Comparison of ENCODE assay signal across 14 cellular contexts in genomic region chr5:95723632-95724369, GRCh38. TPM values are rescaled to one million over a fixed set of nuclear protein-coding genes. Genes with fewer than 3 reads are reported as not detected.
DNase-seq lines count a peak whose midpoint lies in the region; ATAC-seq and TF ChIP-seq lines count a peak whose summit lies in the region.
"Had no signal": no experiment of that assay in that cellular context is flagged by ENCODE, and none has a peak within 500 bp of the region (broad histone marks: within the 10 kb centered on the region; RNA-seq: fewer than 3 reads in every experiment).

No MANE protein-coding gene starts in this region.

- no peak overlapping the region for H3K27ac Mint-ChIP-seq in WTC11

- peaks cover 36% of the 10 kb centered on the region for H3K4me1 ChIP-seq in BE2C

- ATAC-seq in WTC11 = peak; percentile 90
- ATAC-seq in HG02852 (IDR thresholded peaks at IDR 0.05; ENCODE audit: unreplicated experiment) = no peak

- no peaks in the 10 kb centered on the region for H3K9me3 ChIP-seq in BE2C
- H3K9me3 ChIP-seq: Peyer's patch had no signal

- H3K4me1 Mint-ChIP-seq in WTC11 = peaks cover 41% of the 10 kb centered on the region

- no peak overlapping the region for H3K4me3 Mint-ChIP-seq in WTC11
- H3K4me3 Mint-ChIP-seq: IgD-negative memory B cell had no signal

- H3K9me3 Mint-ChIP-seq in WTC11 = no peaks in the 10 kb centered on the region
- H3K9me3 Mint-ChIP-seq: brain, IgD-negative memory B cell had no signal

- DNase-seq in BE2C (peak; percentile 79), HUDEP-2 (lab: John Stamatoyannopoulos, UW; ENCODE audit: unreplicated experiment in 76 of 76) (peak in 66 of 76 experiments; percentile 11 to 67 (median 38)), WTC11 (ENCODE audit: low spot score) (no peak), islet precursor cell (peak; percentile 88), NCI-H2107 (lab: John Stamatoyannopoulos, UW) (no peak)
- DNase-seq in activated CD8-positive, alpha-beta memory T cell treated with anti-CD3 and anti-CD28 coated beads, Interleukin-2, amount 50 U/mL, for 48 hours = no peak
- no peak for DNase-seq in activated CD4-positive, alpha-beta T cell treated with anti-CD3 and anti-CD28 coated beads, Interleukin-2, amount 50 U/mL, for 48 hours
- DNase-seq: Peyer's patch, trophoblast cell had no signal

- H3K4me3 ChIP-seq in BE2C (ENCODE audit: low read depth, low read length) = no peak overlapping the region
- H3K4me3 ChIP-seq: Peyer's patch had no signal

- POLR2A ChIA-PET in WTC11 (lab: Charles Lee) = no interaction called here

- no peaks in the 10 kb centered on the region for H3K36me3 Mint-ChIP-seq in WTC11
- H3K36me3 Mint-ChIP-seq: brain, IgD-negative memory B cell had no signal

- no peaks in the 10 kb centered on the region for H3K36me3 ChIP-seq in BE2C
- H3K36me3 ChIP-seq: Peyer's patch had no signal

- H3K27me3 ChIP-seq in BE2C = no peaks in the 10 kb centered on the region
- H3K27me3 ChIP-seq: Peyer's patch had no signal

- CTCF ChIA-PET in WTC11 (lab: Charles Lee) = interaction anchor here (1.2 kb wide), 1 partner anchor 77 kb away, joined by 8 read pairs; the partner anchor contains the start of gene RFESD

- TF ChIP-seq CTCF in BE2C (IDR thresholded peaks at IDR 0.05; ENCODE audit: low read depth, low read length) (no peak), WTC11 (IDR thresholded peaks at IDR 0.05) (no peak)

- H3K27me3 Mint-ChIP-seq in WTC11 (ENCODE audit: low read depth) = peaks cover 13% of the 10 kb centered on the region
- H3K27me3 Mint-ChIP-seq: brain, IgD-negative memory B cell had no signal

TF ChIP-seq in WTC11, 78 proteins besides CTCF, POLR2A, EP300 and RAD21:
- no peak for TF ChIP-seq ZNF317 (CRISPR knock-in tag; IDR thresholded peaks at IDR 0.05; ENCODE audit: borderline replicate concordance, low read depth)
- no peak for TF ChIP-seq ZNF396 (CRISPR knock-in tag; IDR thresholded peaks at IDR 0.05; ENCODE audit: borderline replicate concordance)
- TF ChIP-seq TP53 (CRISPR knock-in tag; IDR thresholded peaks at IDR 0.05) = no peak
- no peak for TF ChIP-seq ZNF121 (CRISPR knock-in tag; IDR thresholded peaks at IDR 0.05)
- no peak for TF ChIP-seq ELF4 (CRISPR knock-in tag; IDR thresholded peaks at IDR 0.05; ENCODE audit: low read depth)
- TF ChIP-seq ETV6 (CRISPR knock-in tag; IDR thresholded peaks at IDR 0.05) = no peak
- no peak for TF ChIP-seq ZNF138 (CRISPR knock-in tag; conservative IDR thresholded peaks at IDR 0.05)
- TF ChIP-seq FOXJ3 (CRISPR knock-in tag; IDR thresholded peaks at IDR 0.05; ENCODE audit: borderline replicate concordance) = no peak
- no peak for TF ChIP-seq NR3C1 (CRISPR knock-in tag; conservative IDR thresholded peaks at IDR 0.05; ENCODE audit: low read depth)
- TF ChIP-seq, protein P1, sequence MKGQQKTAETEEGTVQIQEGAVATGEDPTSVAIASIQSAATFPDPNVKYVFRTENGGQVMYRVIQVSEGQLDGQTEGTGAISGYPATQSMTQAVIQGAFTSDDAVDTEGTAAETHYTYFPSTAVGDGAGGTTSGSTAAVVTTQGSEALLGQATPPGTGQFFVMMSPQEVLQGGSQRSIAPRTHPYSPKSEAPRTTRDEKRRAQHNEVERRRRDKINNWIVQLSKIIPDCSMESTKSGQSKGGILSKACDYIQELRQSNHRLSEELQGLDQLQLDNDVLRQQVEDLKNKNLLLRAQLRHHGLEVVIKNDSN (CRISPR knock-in tag; IDR thresholded peaks at IDR 0.05) = no peak
- TF ChIP-seq, protein P2, sequence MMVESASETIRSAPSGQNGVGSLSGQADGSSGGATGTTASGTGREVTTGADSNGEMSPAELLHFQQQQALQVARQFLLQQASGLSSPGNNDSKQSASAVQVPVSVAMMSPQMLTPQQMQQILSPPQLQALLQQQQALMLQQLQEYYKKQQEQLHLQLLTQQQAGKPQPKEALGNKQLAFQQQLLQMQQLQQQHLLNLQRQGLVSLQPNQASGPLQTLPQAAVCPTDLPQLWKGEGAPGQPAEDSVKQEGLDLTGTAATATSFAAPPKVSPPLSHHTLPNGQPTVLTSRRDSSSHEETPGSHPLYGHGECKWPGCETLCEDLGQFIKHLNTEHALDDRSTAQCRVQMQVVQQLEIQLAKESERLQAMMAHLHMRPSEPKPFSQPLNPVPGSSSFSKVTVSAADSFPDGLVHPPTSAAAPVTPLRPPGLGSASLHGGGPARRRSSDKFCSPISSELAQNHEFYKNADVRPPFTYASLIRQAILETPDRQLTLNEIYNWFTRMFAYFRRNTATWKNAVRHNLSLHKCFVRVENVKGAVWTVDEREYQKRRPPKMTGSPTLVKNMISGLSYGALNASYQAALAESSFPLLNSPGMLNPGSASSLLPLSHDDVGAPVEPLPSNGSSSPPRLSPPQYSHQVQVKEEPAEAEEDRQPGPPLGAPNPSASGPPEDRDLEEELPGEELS (CRISPR knock-in tag; IDR thresholded peaks at IDR 0.05) = no peak
- no peak for TF ChIP-seq SMAD4 (CRISPR knock-in tag; IDR thresholded peaks at IDR 0.05)
- TF ChIP-seq ZBTB21 (CRISPR knock-in tag; IDR thresholded peaks at IDR 0.05; ENCODE audit: borderline replicate concordance) = no peak
- TF ChIP-seq, protein P3, sequence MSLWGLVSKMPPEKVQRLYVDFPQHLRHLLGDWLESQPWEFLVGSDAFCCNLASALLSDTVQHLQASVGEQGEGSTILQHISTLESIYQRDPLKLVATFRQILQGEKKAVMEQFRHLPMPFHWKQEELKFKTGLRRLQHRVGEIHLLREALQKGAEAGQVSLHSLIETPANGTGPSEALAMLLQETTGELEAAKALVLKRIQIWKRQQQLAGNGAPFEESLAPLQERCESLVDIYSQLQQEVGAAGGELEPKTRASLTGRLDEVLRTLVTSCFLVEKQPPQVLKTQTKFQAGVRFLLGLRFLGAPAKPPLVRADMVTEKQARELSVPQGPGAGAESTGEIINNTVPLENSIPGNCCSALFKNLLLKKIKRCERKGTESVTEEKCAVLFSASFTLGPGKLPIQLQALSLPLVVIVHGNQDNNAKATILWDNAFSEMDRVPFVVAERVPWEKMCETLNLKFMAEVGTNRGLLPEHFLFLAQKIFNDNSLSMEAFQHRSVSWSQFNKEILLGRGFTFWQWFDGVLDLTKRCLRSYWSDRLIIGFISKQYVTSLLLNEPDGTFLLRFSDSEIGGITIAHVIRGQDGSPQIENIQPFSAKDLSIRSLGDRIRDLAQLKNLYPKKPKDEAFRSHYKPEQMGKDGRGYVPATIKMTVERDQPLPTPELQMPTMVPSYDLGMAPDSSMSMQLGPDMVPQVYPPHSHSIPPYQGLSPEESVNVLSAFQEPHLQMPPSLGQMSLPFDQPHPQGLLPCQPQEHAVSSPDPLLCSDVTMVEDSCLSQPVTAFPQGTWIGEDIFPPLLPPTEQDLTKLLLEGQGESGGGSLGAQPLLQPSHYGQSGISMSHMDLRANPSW (CRISPR knock-in tag; conservative IDR thresholded peaks at IDR 0.05; ENCODE audit: low read depth) = no peak
- TF ChIP-seq NFATC4 (CRISPR knock-in tag; IDR thresholded peaks at IDR 0.05) = no peak
TF ChIP-seq in WTC11: peak in this region for 0.

RNA-seq across cellular contexts. Expression of gene RHOBTB3, which starts 7.3 kb away (rescaled TPM):
- polyA plus RNA-seq in BE2C (2012; ENCODE audit: insufficient read depth, insufficient read length, low read depth) = 119 TPM
- 9.9 to 13.8 TPM (median 11.2 TPM) in 3 replicates for total RNA-seq in WTC11 (2021)

RNA-seq across cellular contexts. Expression of gene SPATA9, which starts 41.0 kb away (rescaled TPM):
- polyA plus RNA-seq in BE2C (2012; ENCODE audit: insufficient read depth, insufficient read length, low read depth) = not detected
- total RNA-seq in WTC11 (2021) = not detected in 3 replicates
- total RNA-seq: epithelial cell of proximal tubule, G401, Peyer's patch had no signal
- polyA plus RNA-seq: IgD-negative memory B cell had no signal

Comparison
In these comparisons a context has a peak if more than half of its experiments do, and no peak if none do; other contexts are left out.
1. DNase-seq: peak in BE2C (single experiment), HUDEP-2 (66 of 76) and islet precursor cell (single experiment); none in WTC11 (single experiment), activated CD8-positive, alpha-beta memory T cell treated with anti-CD3 and anti-CD28 coated beads, Interleukin-2, amount 50 U/mL, for 48 hours (single experiment), NCI-H2107 (single experiment) and activated CD4-positive, alpha-beta T cell treated with anti-CD3 and anti-CD28 coated beads, Interleukin-2, amount 50 U/mL, for 48 hours (0 of 2).